Comparison of ENCODE assay signal across 13 cellular contexts in genomic region chr17:34081269-34081668, GRCh38.
DNase-seq lines count a peak whose midpoint lies in the region; ATAC-seq and TF ChIP-seq lines count a peak whose summit lies in the region.
"Had no signal": no experiment of that assay in that cellular context is flagged by ENCODE, and none has a peak within 500 bp of the region (broad histone marks: within the 10 kb centered on the region; RNA-seq: fewer than 3 reads in every experiment).

No MANE protein-coding gene starts in this region.

- H3K4me1 ChIP-seq in RWPE2 (ENCODE audit: insufficient read depth, poor library complexity, severe bottlenecking): no peaks in the 10 kb centered on the region
- H3K4me1 ChIP-seq: esophagus squamous epithelium had no signal

- TF ChIP-seq CTCF in BJ (IDR thresholded peaks at IDR 0.05; ENCODE audit: insufficient read depth, low read depth, low read length) (peak; percentile 49), RWPE2 (IDR thresholded peaks at IDR 0.05; ENCODE audit: poor library complexity, severe bottlenecking) (peak; percentile 33)

- no peaks in the 10 kb centered on the region for H3K9me3 Mint-ChIP-seq in activated CD4-positive, alpha-beta T cell treated with anti-CD3 and anti-CD28 coated beads for 36 hours (ENCODE audit: low read depth)

- no peak overlapping the region for H3K4me3 Mint-ChIP-seq in activated CD4-positive, alpha-beta T cell treated with anti-CD3 and anti-CD28 coated beads for 36 hours
- H3K4me3 Mint-ChIP-seq: naive thymus-derived CD4-positive, alpha-beta T cell had no signal

- intact Hi-C loops in activated CD4-positive, alpha-beta T cell treated with anti-CD3 and anti-CD28 coated beads for 36 hours (cut with DNase I, micrococcal nuclease): loop anchor here in 1 of 2 experiments (1.0 kb wide), 1 partner anchor 65 kb away; no protein-coding TSS in a partner anchor

- CTCF ChIA-PET in BJ (lab: Yijun Ruan, JAX): interaction anchor here (0.7 to 4.4 kb wide), 8 partner anchors 19 to 298 kb away, joined by 3 to 37 read pairs (median 3); no protein-coding TSS in a partner anchor
- CTCF ChIA-PET in activated CD4-positive, alpha-beta T cell treated with anti-CD3 and anti-CD28 coated beads for 36 hours (lab: Charles Lee): no interaction called here

- no peak overlapping the region for H3K27ac Mint-ChIP-seq in activated CD4-positive, alpha-beta T cell treated with anti-CD3 and anti-CD28 coated beads for 36 hours
- H3K27ac Mint-ChIP-seq: naive thymus-derived CD4-positive, alpha-beta T cell had no signal

- no peaks in the 10 kb centered on the region for H3K36me3 Mint-ChIP-seq in activated CD4-positive, alpha-beta T cell treated with anti-CD3 and anti-CD28 coated beads for 36 hours (ENCODE audit: low read depth)
- H3K36me3 Mint-ChIP-seq: naive thymus-derived CD4-positive, alpha-beta T cell had no signal

- H3K36me3 ChIP-seq in BJ (ENCODE audit: control insufficient read depth, insufficient read depth, low read length) (no peaks in the 10 kb centered on the region), H7 (replicated peaks; ENCODE audit: control insufficient read depth, insufficient read depth, low read length) (no peaks in the 10 kb centered on the region), RWPE2 (ENCODE audit: low read depth) (no peaks in the 10 kb centered on the region)
- H3K36me3 ChIP-seq: esophagus squamous epithelium had no signal

- H3K27me3 Mint-ChIP-seq in activated CD4-positive, alpha-beta T cell treated with anti-CD3 and anti-CD28 coated beads for 36 hours: peaks cover 13% of the 10 kb centered on the region

- H3K27ac ChIP-seq in RWPE2 (ENCODE audit: poor library complexity, severe bottlenecking): no peak overlapping the region
- H3K27ac ChIP-seq in caudate nucleus (ENCODE audit: low read depth, low read length): no peak overlapping the region
- H3K27ac ChIP-seq: esophagus squamous epithelium had no signal

- no peaks in the 10 kb centered on the region for H3K9me3 ChIP-seq in RWPE2 (ENCODE audit: severe bottlenecking)
- H3K9me3 ChIP-seq: esophagus squamous epithelium had no signal

- no peak for DNase-seq in BJ (ENCODE audit: low read depth)
- peak; percentile 60 for DNase-seq in H7
- DNase-seq in RWPE2 (ENCODE audit: low spot score): no peak
- peak; percentile 76 for DNase-seq in iPS-NIHi7 (ENCODE audit: extremely low spot score)
- no peak for DNase-seq in stimulated activated CD4-positive, alpha-beta T cell treated with anti-CD3 and anti-CD28 coated beads, Interleukin-4, amount 100 ng/mL, for 24 hours
- no peak for DNase-seq in activated CD4-positive, alpha-beta T cell treated with anti-CD3 and anti-CD28 coated beads for 36 hours
- DNase-seq in caudate nucleus (lab: John Stamatoyannopoulos, UW): no peak
- DNase-seq: activated CD4-positive, CD25-positive, alpha-beta regulatory T cell treated with anti-CD3 and anti-CD28 coated beads, Interleukin-2, amount 50 U/mL, for 72 hours; DMS79; esophagus squamous epithelium; naive thymus-derived CD4-positive, alpha-beta T cell; NCI-H446 treated with DMSO at 0.1 percent for 48 hours had no signal

- ATAC-seq in RWPE2 (ENCODE audit: low read depth) (no peak), GM18517 (IDR thresholded peaks at IDR 0.05; ENCODE audit: unreplicated experiment) (no peak)
- ATAC-seq in activated CD4-positive, alpha-beta T cell treated with anti-CD3 and anti-CD28 coated beads for 36 hours: no peak
- ATAC-seq: naive thymus-derived CD4-positive, alpha-beta T cell had no signal

- H3K4me1 Mint-ChIP-seq in activated CD4-positive, alpha-beta T cell treated with anti-CD3 and anti-CD28 coated beads for 36 hours: no peaks in the 10 kb centered on the region

- H3K4me3 ChIP-seq in BJ (ENCODE audit: low read depth, low read length) (no peak overlapping the region), H7 (ENCODE audit: insufficient read depth, low read depth, low read length) (no peak overlapping the region), RWPE2 (ENCODE audit: severe bottlenecking) (no peak overlapping the region)
- H3K4me3 ChIP-seq: esophagus squamous epithelium had no signal

- POLR2A ChIA-PET in BJ (lab: Charles Lee): no interaction called here
- POLR2A ChIA-PET in activated CD4-positive, alpha-beta T cell treated with anti-CD3 and anti-CD28 coated beads for 36 hours (lab: Charles Lee): no interaction called here

- H3K27me3 ChIP-seq in BJ (ENCODE audit: control insufficient read depth, insufficient read depth, low read length): no peaks in the 10 kb centered on the region
- no peaks in the 10 kb centered on the region for H3K27me3 ChIP-seq in H7 (ENCODE audit: control insufficient read depth, insufficient read depth, low read length)
- H3K27me3 ChIP-seq in RWPE2 (ENCODE audit: insufficient read depth, poor library complexity, severe bottlenecking): no peaks in the 10 kb centered on the region

Comparison
In these comparisons a context has a peak if more than half of its experiments do, and no peak if none do; other contexts are left out.
1. DNase-seq: peak in H7 (single experiment) and iPS-NIHi7 (single experiment); none in BJ (single experiment), RWPE2 (single experiment), stimulated activated CD4-positive, alpha-beta T cell treated with anti-CD3 and anti-CD28 coated beads, Interleukin-4, amount 100 ng/mL, for 24 hours (single experiment), activated CD4-positive, alpha-beta T cell treated with anti-CD3 and anti-CD28 coated beads for 36 hours (single experiment) and caudate nucleus (0 of 61).